Comparison of ENCODE assay signal across 34 cellular contexts in genomic region chr1:4351453-4351852, GRCh38.
"Had no signal": no experiment of that assay in that cellular context is flagged by ENCODE, and none has a peak within 500 bp of the region (broad histone marks: within the 10 kb centered on the region; RNA-seq: fewer than 3 reads in every experiment).

No MANE protein-coding gene starts in this region.

- H3K9me3 ChIP-seq: MG63 had no signal

- H3K4me3 ChIP-seq: MG63 had no signal

- H3K4me2 ChIP-seq: KMS-11 had no signal

- H3K9ac ChIP-seq: KMS-11 had no signal

- H3K27me3 ChIP-seq: MG63 had no signal

- H3K36me3 ChIP-seq: MG63 had no signal

- H3K27ac ChIP-seq: KMS-11 had no signal

- DNase-seq: Karpas-422, Kasumi-1, MG63, MM.1S, MV-4-11, NCI-H1048, NCI-H1092, NCI-H1092 treated with DMSO at 0.1 percent for 48 hours, NCI-H1105, NCI-H1105 treated with DMSO at 0.1 percent for 48 hours, NCI-H1417, NCI-H1417 treated with DMSO at 0.1 percent for 48 hours, NCI-H1436, NCI-H1436 treated with DMSO at 0.1 percent for 48 hours, NCI-H146, NCI-H1694, NCI-H1694 treated with DMSO at 0.1 percent for 48 hours, NCI-H187, NCI-H187 treated with DMSO at 0.1 percent for 48 hours, NCI-H1930, NCI-H2029, NCI-H2029 treated with DMSO at 0.1 percent for 48 hours, NCI-H2081 treated with DMSO at 0.1 percent for 48 hours, NCI-H2107, NCI-H2171, NCI-H2171 treated with DMSO at 0.1 percent for 48 hours, NCI-H2227 treated with DMSO at 0.1 percent for 48 hours, NCI-H226, NCI-H345, NCI-H446, NCI-H446 treated with DMSO at 0.1 percent for 48 hours, NCI-H510A treated with DMSO at 0.1 percent for 48 hours, NCI-H524 had no signal
